18 cellular contexts compared by ENCODE assay signal in genomic region chr1:203207751-203208150, GRCh38. TPM values are rescaled to one million over a fixed set of nuclear protein-coding genes. Genes with fewer than 3 reads are reported as not detected.
DNase-seq lines count a peak whose midpoint lies in the region; ATAC-seq and TF ChIP-seq lines count a peak whose summit lies in the region.
"Had no signal": no experiment of that assay in that cellular context is flagged by ENCODE, and none has a peak within 500 bp of the region (broad histone marks: within the 10 kb centered on the region; RNA-seq: fewer than 3 reads in every experiment).

No MANE protein-coding gene starts in this region.

- no peak overlapping the region for H3K4me2 ChIP-seq in GM23338

- H4K20me1 ChIP-seq in GM23338 (replicated peaks; ENCODE audit: insufficient read depth): no peaks in the 10 kb centered on the region

- no TSS peak for BruUV-seq in Caco-2 (replicated peaks; lab: Mats Ljungman, UMichigan)

- H3K4me3 Mint-ChIP-seq in Caco-2 (ENCODE audit: unreplicated experiment) (no peak overlapping the region), GM23338 (no peak overlapping the region)
- H3K4me3 Mint-ChIP-seq: CD8-positive, alpha-beta memory T cell; IgD-negative memory B cell; T-helper 1 cell treated with Interleukin-12 subunit alpha and Interleukin-12 subunit beta and Interleukin-4 antibody, amounts not matched to agents 30 μg/mL and 1 μg/mL, for 36 hours had no signal

- H3K27me3 Mint-ChIP-seq in Caco-2 (ENCODE audit: insufficient read depth, unreplicated experiment): no peaks in the 10 kb centered on the region
- peaks cover 1% of the 10 kb centered on the region for H3K27me3 Mint-ChIP-seq in GM23338 (ENCODE audit: insufficient read depth, low read depth, poor library complexity)

- H3K36me3 ChIP-seq in Caco-2 (ENCODE audit: control insufficient read depth, insufficient read depth, low read length) (no peaks in the 10 kb centered on the region), GM23338 (ENCODE audit: insufficient read depth) (no peaks in the 10 kb centered on the region)
- H3K36me3 ChIP-seq in effector memory CD4-positive, alpha-beta T cell (ENCODE audit: control insufficient read depth, insufficient read depth, low read length): no peaks in the 10 kb centered on the region
- H3K36me3 ChIP-seq: BE2C, HAP-1, Peyer's patch had no signal

- H2AFZ ChIP-seq in GM23338: peak overlapping the region; percentile 43; the same call in 1 of the 2 replicates

- H3K4me3 ChIP-seq in Caco-2 (ENCODE audit: low read depth, low read length) (no peak overlapping the region), GM23338 (no peak overlapping the region)
- H3K4me3 ChIP-seq in effector memory CD4-positive, alpha-beta T cell (ENCODE audit: insufficient read depth, low read depth, low read length, poor library complexity, severe bottlenecking): no peak overlapping the region
- H3K4me3 ChIP-seq: HAP-1, Peyer's patch had no signal

- H3K36me3 Mint-ChIP-seq in Caco-2 (ENCODE audit: insufficient read depth, unreplicated experiment) (no peaks in the 10 kb centered on the region), GM23338 (ENCODE audit: low read depth) (no peaks in the 10 kb centered on the region)
- H3K36me3 Mint-ChIP-seq: CD8-positive, alpha-beta memory T cell; IgD-negative memory B cell had no signal

- no peaks in the 10 kb centered on the region for H3K79me2 ChIP-seq in GM23338 (replicated peaks; ENCODE audit: insufficient read depth)

- intact Hi-C loops in Caco-2 (cut with micrococcal nuclease; ENCODE audit: unreplicated experiment): no loop called here

- H3K27ac Mint-ChIP-seq in Caco-2 (ENCODE audit: unreplicated experiment) (peak overlapping the region; percentile 72), GM23338 (no peak overlapping the region)
- H3K27ac Mint-ChIP-seq: CD8-positive, alpha-beta memory T cell; IgD-negative memory B cell; T-helper 1 cell treated with Interleukin-12 subunit alpha and Interleukin-12 subunit beta and Interleukin-4 antibody, amounts not matched to agents 30 μg/mL and 1 μg/mL, for 36 hours had no signal

- CTCF ChIA-PET in Caco-2 (lab: Charles Lee): interaction anchor here (0.5 kb wide), 1 partner anchor 157 kb away, joined by 3 read pairs; no protein-coding TSS in a partner anchor

- DNase-seq in Caco-2: no peak
- DNase-seq in GM23338 (ENCODE audit: low spot score): no peak
- DNase-seq in NCI-H524 treated with DMSO at 0.1 percent for 48 hours (lab: John Stamatoyannopoulos, UW): peak; percentile 94
- peak; percentile 84 for DNase-seq in myocyte (ENCODE audit: low read depth)
- no peak for DNase-seq in mucosa of gallbladder (ENCODE audit: low spot score)
- no peak for DNase-seq in effector memory CD4-positive, alpha-beta T cell
- DNase-seq in GM10266 (ENCODE audit: extremely low spot score): no peak
- DNase-seq: BE2C; CD8-positive, alpha-beta memory T cell; NCI-H146; Peyer's patch; Right ventricle myocardium superior had no signal

- no peak overlapping the region for H3K27ac ChIP-seq in GM23338 (ENCODE audit: low read depth)
- H3K27ac ChIP-seq in effector memory CD4-positive, alpha-beta T cell (ENCODE audit: insufficient read depth, low read length, poor library complexity, severe bottlenecking): no peak overlapping the region
- H3K27ac ChIP-seq: Peyer's patch had no signal

- POLR2A ChIA-PET in Caco-2 (lab: Charles Lee): no interaction called here

- no peaks in the 10 kb centered on the region for H3K9me2 ChIP-seq in GM23338 (ENCODE audit: insufficient read depth)

- peaks cover 75% of the 10 kb centered on the region for H3K4me1 ChIP-seq in Caco-2
- no peaks in the 10 kb centered on the region for H3K4me1 ChIP-seq in GM23338 (ENCODE audit: insufficient read depth)
- no peaks in the 10 kb centered on the region for H3K4me1 ChIP-seq in effector memory CD4-positive, alpha-beta T cell (ENCODE audit: control insufficient read depth, insufficient read depth, low read length, poor library complexity, severe bottlenecking)
- H3K4me1 ChIP-seq: BE2C, HAP-1 had no signal

- H3K27me3 ChIP-seq in Caco-2 (replicated peaks; ENCODE audit: control insufficient read depth, insufficient read depth, low read length) (no peaks in the 10 kb centered on the region), GM23338 (ENCODE audit: insufficient read depth) (no peaks in the 10 kb centered on the region)
- no peaks in the 10 kb centered on the region for H3K27me3 ChIP-seq in effector memory CD4-positive, alpha-beta T cell (replicated peaks; ENCODE audit: control insufficient read depth, insufficient read depth, low read length, poor library complexity, severe bottlenecking)
- H3K27me3 ChIP-seq: BE2C, Peyer's patch had no signal

- no peaks in the 10 kb centered on the region for H3F3A ChIP-seq in GM23338 (replicated peaks; ENCODE audit: low read depth)

- H3K9me3 Mint-ChIP-seq in Caco-2 (ENCODE audit: unreplicated experiment) (no peaks in the 10 kb centered on the region), GM23338 (no peaks in the 10 kb centered on the region)
- H3K9me3 Mint-ChIP-seq: CD8-positive, alpha-beta memory T cell; T-helper 1 cell treated with Interleukin-12 subunit alpha and Interleukin-12 subunit beta and Interleukin-4 antibody, amounts not matched to agents 30 μg/mL and 1 μg/mL, for 36 hours had no signal

- TF ChIP-seq CTCF in Caco-2 (IDR thresholded peaks at IDR 0.05; ENCODE audit: insufficient read depth in 1 of 2, low read depth in 1 of 2, low read length in 1 of 2, severe bottlenecking in 1 of 2, unreplicated experiment in 1 of 2) (no peak), GM23338 (conservative IDR thresholded peaks at IDR 0.05; ENCODE audit: low read depth in 2 of 2) (no peak), GM10266 (IDR thresholded peaks at IDR 0.05; ENCODE audit: control insufficient read depth, insufficient read depth, low read depth, missing control alignments) (no peak)

- no peaks in the 10 kb centered on the region for H3K9me3 ChIP-seq in Caco-2
- no peaks in the 10 kb centered on the region for H3K9me3 ChIP-seq in effector memory CD4-positive, alpha-beta T cell (ENCODE audit: control insufficient read depth, low read length)
- H3K9me3 ChIP-seq: BE2C, HAP-1, Peyer's patch had no signal

- peaks cover 48% of the 10 kb centered on the region for H3K4me1 Mint-ChIP-seq in Caco-2 (ENCODE audit: low read depth, unreplicated experiment)
- peaks cover 5% of the 10 kb centered on the region for H3K4me1 Mint-ChIP-seq in GM23338
- H3K4me1 Mint-ChIP-seq: CD8-positive, alpha-beta memory T cell; IgD-negative memory B cell had no signal

- ATAC-seq in GM23338 (no peak), GM21447 (IDR thresholded peaks at IDR 0.05; ENCODE audit: unreplicated experiment) (no peak)

TF ChIP-seq in GM23338, 12 proteins besides CTCF, POLR2A, EP300 and RAD21 (continues in another document):
- no peak for TF ChIP-seq ZNF114 (CRISPR knock-in tag; IDR thresholded peaks at IDR 0.05)
- no peak for TF ChIP-seq JUNB (IDR thresholded peaks at IDR 0.05; ENCODE audit: unreplicated experiment)
- no peak for TF ChIP-seq REST (IDR thresholded peaks at IDR 0.05; ENCODE audit: unreplicated experiment)

RNA-seq across cellular contexts. Expression of gene CHI3L1, which starts 21.2 kb away (rescaled TPM):
- 199 and 235 TPM in 2 replicates for total RNA-seq in Caco-2 (2022)
- total RNA-seq in GM23338 (2014; rRNA removed; shearing (Covaris generic)): 0.76 TPM in 1 of 2 replicates, not detected in the other
- polyA plus RNA-seq in GM23338 (2016; fragmentation: Nextera tagmentation; extraction: Ambion mirVana): not detected in 2 replicates
- 0.37 and 1.2 TPM in 2 replicates for total RNA-seq in myocyte
- polyA plus RNA-seq in myocyte (2012): 9.1 TPM
- 0.40 TPM for total RNA-seq in mucosa of gallbladder
- total RNA-seq: CD8-positive, alpha-beta memory T cell; HT-29 had no signal
- polyA plus RNA-seq: CD8-positive, alpha-beta memory T cell; IgD-negative memory B cell had no signal

RNA-seq across cellular contexts. Expression of gene CHIT1, which starts 21.7 kb away (rescaled TPM):
- not detected in 2 replicates for total RNA-seq in Caco-2 (2022)
- total RNA-seq in GM23338 (2014; rRNA removed; shearing (Covaris generic)): 0.07 TPM in 1 of 2 replicates, not detected in the other
- 0.47 and 0.85 TPM in 2 replicates for polyA plus RNA-seq in GM23338 (2016; fragmentation: Nextera tagmentation; extraction: Ambion mirVana)
- total RNA-seq in myocyte: 5.0 and 7.7 TPM in 2 replicates
- polyA plus RNA-seq in myocyte (2012): 4.5 TPM
- total RNA-seq in mucosa of gallbladder: 0.06 TPM
- total RNA-seq: HT-29 had no signal
- polyA plus RNA-seq: AG04450; CD8-positive, alpha-beta memory T cell had no signal

RNA-seq across cellular contexts. Expression of gene MYBPH, which starts 32.1 kb away (rescaled TPM):
- total RNA-seq in Caco-2 (2022) (19.7 and 25.9 TPM in 2 replicates), myocyte (1,679 and 2,440 TPM in 2 replicates), mucosa of gallbladder (not detected)
- total RNA-seq in GM23338 (2014; rRNA removed; shearing (Covaris generic)): not detected in 2 replicates
- polyA plus RNA-seq in GM23338 (2016; fragmentation: Nextera tagmentation; extraction: Ambion mirVana): not detected in 2 replicates
- polyA plus RNA-seq in myocyte (2012): 817 TPM
- total RNA-seq: CD8-positive, alpha-beta memory T cell; HT-29; Peyer's patch; Right ventricle myocardium superior had no signal
- polyA plus RNA-seq: CD8-positive, alpha-beta memory T cell; IgD-negative memory B cell had no signal

Comparison
In these comparisons a context has a peak if more than half of its experiments do, and no peak if none do; other contexts are left out.
1. DNase-seq: peak in NCI-H524 treated with DMSO at 0.1 percent for 48 hours (single experiment) and myocyte (single experiment); none in Caco-2 (0 of 2), GM23338 (single experiment), mucosa of gallbladder (single experiment), effector memory CD4-positive, alpha-beta T cell (0 of 3) and GM10266 (single experiment).
2. RNA of gene CHI3L1, which starts 21.2 kb away (total RNA-seq): 199 to 235 TPM in Caco-2; 0.76 TPM in GM23338, 0.40 TPM in mucosa of gallbladder (single experiment) and 0.37 to 1.2 TPM in myocyte; every median in the first group is over 10 times any median in the second.
3. RNA of gene MYBPH, which starts 32.1 kb away (total RNA-seq): 1,679 to 2,440 TPM in myocyte; 19.7 to 25.9 TPM in Caco-2, not detected in GM23338 and not detected in mucosa of gallbladder (single experiment); every median in the first group is over 10 times any median in the second.